Comparison of ENCODE assay signal across 27 cellular contexts in the genomic region with DNA sequence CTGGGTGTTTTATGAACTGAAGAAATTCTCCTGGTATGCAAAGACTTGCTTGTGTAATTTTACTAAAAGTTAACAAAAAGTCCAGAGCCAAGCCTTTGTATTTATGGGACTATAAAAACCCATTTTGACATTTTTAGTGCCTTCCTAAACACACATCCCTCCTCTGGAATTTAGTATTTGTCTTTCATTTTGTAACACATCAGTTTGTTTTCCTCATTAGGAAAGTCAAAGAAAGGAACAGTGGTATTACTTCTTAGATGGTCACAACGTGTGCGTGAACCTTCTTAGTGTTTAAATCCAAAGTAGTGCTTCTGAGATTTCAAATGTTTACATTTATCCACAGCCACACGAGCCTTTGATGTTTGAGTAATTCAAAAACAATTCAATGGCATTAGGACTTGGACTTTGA.
A peak's percentile ranks its signal among the peaks of the same experiment; 100 is the strongest.
DNase-seq lines count a peak whose midpoint lies in the region; ATAC-seq, FAIRE-seq and TF ChIP-seq lines count a peak whose summit lies in the region.
"Had no signal": no experiment of that assay in that cellular context is flagged by ENCODE, and none has a peak within 500 bp of the region (broad histone marks: within the 10 kb centered on the region; RNA-seq: fewer than 3 reads in every experiment).

No MANE protein-coding gene starts in this region.

- BruUV-seq in PC-3 (replicated peaks; lab: Mats Ljungman, UMichigan) = no TSS peak

- H3K79me2 ChIP-seq in PC-3 (ENCODE audit: low read length) = no peaks in the 10 kb centered on the region

- CTCF ChIA-PET in PC-3 (lab: Charles Lee) = no interaction called here

- no peaks in the 10 kb centered on the region for H3F3A ChIP-seq in PC-3 (ENCODE audit: low read length, unreplicated experiment)

- no peak overlapping the region for H3K27ac ChIP-seq in PC-3 (ENCODE audit: low read length)
- H3K27ac ChIP-seq: dorsolateral prefrontal cortex, GM23248, heart left ventricle, RWPE1, WERI-Rb-1 had no signal

- peak; percentile 39 for DNase-seq in GM04503 (ENCODE audit: low read depth)
- DNase-seq in PC-3 = peak; percentile 62
- DNase-seq in fibroblast of villous mesenchyme (ENCODE audit: low read depth) = peak; percentile 89
- peak; percentile 15 for DNase-seq in renal cortical epithelial cell (ENCODE audit: low read depth)
- DNase-seq in RCC 7860 (ENCODE audit: low spot score) = no peak
- DNase-seq in activated CD4-positive, alpha-beta T cell treated with anti-CD3 and anti-CD28 coated beads for 48 hours = no peak
- DNase-seq: dorsolateral prefrontal cortex; GM23248; heart left ventricle; left colon; NCI-H1092 treated with DMSO at 0.1 percent for 48 hours; NCI-H2029 treated with DMSO at 0.1 percent for 48 hours; NCI-H2227 treated with DMSO at 0.1 percent for 48 hours; NCI-H69; posterior cingulate gyrus; SK-N-SH; stimulated activated CD4-positive, alpha-beta T cell treated with anti-CD3 and anti-CD28 coated beads, Interleukin-15, amount 100 ng/mL, for 24 hours; stimulated activated naive CD8-positive, alpha-beta T cell treated with anti-CD3 and anti-CD28 coated beads, Interleukin-15, amount 100 ng/mL, for 72 hours; WERI-Rb-1 had no signal

- POLR2A ChIA-PET in PC-3 (lab: Charles Lee; ENCODE audit: unreplicated experiment) = interaction anchor here (0.7 kb wide), 2 partner anchors 10 to 214 kb away, joined by 3 to 4 read pairs; no protein-coding TSS in a partner anchor

- FAIRE-seq in RCC 7860 (lab: Jason Lieb, UNC) = no peak
- FAIRE-seq: endothelial cell of umbilical vein had no signal

- peak overlapping the region; percentile 66 for H3K4me2 ChIP-seq in PC-3 (ENCODE audit: low read length)
- H3K4me2 ChIP-seq: SK-N-SH had no signal

- H3K4me3 ChIP-seq in PC-3 (ENCODE audit: low read length) (peak overlapping the region; percentile 28; the same call in 1 of the 2 replicates), fibroblast of villous mesenchyme (ENCODE audit: low read depth, low read length) (no peak overlapping the region)
- H3K4me3 ChIP-seq: dorsolateral prefrontal cortex, GM23248, heart left ventricle, tibial nerve had no signal

- H3K9ac ChIP-seq in PC-3 (ENCODE audit: low read length) = no peak overlapping the region
- H3K9ac ChIP-seq: GM23248, SK-N-SH had no signal

- H4K20me1 ChIP-seq in PC-3 (ENCODE audit: low read length) = no peaks in the 10 kb centered on the region

- H3K27me3 ChIP-seq in PC-3 (ENCODE audit: low read length) = no peaks in the 10 kb centered on the region

- H3K9me2 ChIP-seq in PC-3 (replicated peaks; ENCODE audit: low read length) = no peaks in the 10 kb centered on the region
- H3K9me2 ChIP-seq: SK-N-SH had no signal

- H3K9me3 ChIP-seq in PC-3 (ENCODE audit: low read length) = no peaks in the 10 kb centered on the region
- H3K9me3 ChIP-seq: heart left ventricle, SK-N-SH, tibial nerve had no signal

- H2AFZ ChIP-seq in PC-3 (ENCODE audit: low read length) = peak overlapping the region; percentile 67
- H2AFZ ChIP-seq: GM23248 had no signal

- TF ChIP-seq CTCF in PC-3 (conservative IDR thresholded peaks at IDR 0.05; ENCODE audit: low read depth, low read length) = no peak
- TF ChIP-seq CTCF in fibroblast of villous mesenchyme (IDR thresholded peaks at IDR 0.05; ENCODE audit: insufficient read depth, low read depth, low read length) = no peak

- H3K4me1 ChIP-seq in PC-3 (ENCODE audit: insufficient read depth, low read length) = peaks cover 27% of the 10 kb centered on the region

- ATAC-seq in PC-3 (peak; percentile 72), GM21526 (IDR thresholded peaks at IDR 0.05; ENCODE audit: low FRiP score, unreplicated experiment) (no peak), HG02678 (IDR thresholded peaks at IDR 0.05; ENCODE audit: unreplicated experiment) (no peak)
- ATAC-seq: activated naive CD4-positive, alpha-beta T cell treated with anti-CD3 and anti-CD28 coated beads, Interleukin-2, amount 50 U/mL, for 72 hours; activated T-helper 17 cell treated with anti-CD3 and anti-CD28 coated beads, Interleukin-2, amount 50 U/mL, for 72 hours; heart left ventricle; left colon; sciatic nerve; stimulated activated naive CD8-positive, alpha-beta T cell treated with anti-CD3 and anti-CD28 coated beads, Interleukin-15, amount 100 ng/mL, for 72 hours had no signal

- intact Hi-C loops in PC-3 (cut with micrococcal nuclease) = loop anchor here (2.0 to 10.0 kb wide), 3 partner anchors 23 to 97 kb away; no protein-coding TSS in a partner anchor

- no peaks in the 10 kb centered on the region for H3K36me3 ChIP-seq in PC-3 (ENCODE audit: low read depth, low read length)
- H3K36me3 ChIP-seq: heart left ventricle, tibial nerve, WERI-Rb-1 had no signal

Comparison
In these comparisons a context has a peak if more than half of its experiments do, and no peak if none do; other contexts are left out.
1. DNase-seq: peak in GM04503 (single experiment), PC-3 (single experiment), fibroblast of villous mesenchyme (single experiment) and renal cortical epithelial cell (single experiment); none in RCC 7860 (single experiment) and activated CD4-positive, alpha-beta T cell treated with anti-CD3 and anti-CD28 coated beads for 48 hours (single experiment).